9 cellular contexts compared by ENCODE assay signal in genomic region chr3:10322355-10322715, GRCh38. TPM values are rescaled to one million over a fixed set of nuclear protein-coding genes. Genes with fewer than 3 reads are reported as not detected.
A peak's percentile ranks its signal among the peaks of the same experiment; 100 is the strongest.
DNase-seq lines count a peak whose midpoint lies in the region; ATAC-seq and FAIRE-seq lines count a peak whose summit lies in the region.
"Had no signal": no experiment of that assay in that cellular context is flagged by ENCODE, and none has a peak within 500 bp of the region (broad histone marks: within the 10 kb centered on the region; RNA-seq: fewer than 3 reads in every experiment).

No MANE protein-coding gene starts in this region.

- peaks cover 22% of the 10 kb centered on the region for H3K4me1 Mint-ChIP-seq in activated CD4-positive, alpha-beta memory T cell treated with anti-CD3 and anti-CD28 coated beads for 36 hours (ENCODE audit: low read depth)
- H3K4me1 Mint-ChIP-seq in naive B cell: peaks cover 19 to 34% (median 22%) of the 10 kb centered on the region in 3 donors

- ATAC-seq in naive B cell (ENCODE audit: low read depth in 2 of 2) (no peak), HG03469 (IDR thresholded peaks at IDR 0.05; ENCODE audit: unreplicated experiment) (no peak)

- H3K27me3 Mint-ChIP-seq in activated CD4-positive, alpha-beta memory T cell treated with anti-CD3 and anti-CD28 coated beads for 36 hours: peaks cover 4% of the 10 kb centered on the region
- H3K27me3 Mint-ChIP-seq in naive B cell: peaks cover 10 to 29% (median 17%) of the 10 kb centered on the region in 3 donors

- peak; percentile 9 to 12 for DNase-seq in NCI-H2081 (lab: John Stamatoyannopoulos, UW)
- DNase-seq in NCI-H2081 treated with DMSO at 0.1 percent for 48 hours (lab: John Stamatoyannopoulos, UW): no peak
- DNase-seq in HTR-8/SVneo (ENCODE audit: insufficient read length, low spot score): peak; percentile 39
- DNase-seq in activated CD4-positive, alpha-beta memory T cell treated with anti-CD3 and anti-CD28 coated beads for 36 hours: peak; percentile 28
- DNase-seq in naive B cell: peak; percentile 26
- no peak for DNase-seq in NCI-H1092 treated with DMSO at 0.1 percent for 48 hours (lab: John Stamatoyannopoulos, UW)
- DNase-seq in activated CD4-positive, CD25-positive, alpha-beta regulatory T cell treated with anti-CD3 and anti-CD28 coated beads, Interleukin-2, amount 50 U/mL, for 72 hours: no peak

- intact Hi-C loops in activated CD4-positive, alpha-beta memory T cell treated with anti-CD3 and anti-CD28 coated beads for 36 hours (cut with micrococcal nuclease): loop anchor here (5.0 kb wide), 1 partner anchor 130 kb away; no protein-coding TSS in a partner anchor

- POLR2A ChIA-PET in activated CD4-positive, alpha-beta memory T cell treated with anti-CD3 and anti-CD28 coated beads for 36 hours (lab: Charles Lee): interaction anchor here (0.8 kb wide), 1 partner anchor 389 kb away, joined by 3 read pairs; the partner anchor contains the start of gene CRELD1

- FAIRE-seq in HTR-8/SVneo (lab: Jason Lieb, UNC): no peak

- no peak overlapping the region for H3K27ac Mint-ChIP-seq in activated CD4-positive, alpha-beta memory T cell treated with anti-CD3 and anti-CD28 coated beads for 36 hours
- H3K27ac Mint-ChIP-seq in naive B cell: peak overlapping the region in 4 of 6 donors; percentile 33 to 98 (median 75)

- CTCF ChIA-PET in activated CD4-positive, alpha-beta memory T cell treated with anti-CD3 and anti-CD28 coated beads for 36 hours (lab: Charles Lee): interaction anchor here (1.3 to 1.6 kb wide), 5 partner anchors 9 to 389 kb away, joined by 3 to 7 read pairs (median 3); partner anchors contain the start of gene CRELD1

- no peaks in the 10 kb centered on the region for H3K36me3 Mint-ChIP-seq in activated CD4-positive, alpha-beta memory T cell treated with anti-CD3 and anti-CD28 coated beads for 36 hours
- no peaks in the 10 kb centered on the region for H3K36me3 Mint-ChIP-seq in naive B cell

- no peak overlapping the region for H3K4me3 Mint-ChIP-seq in activated CD4-positive, alpha-beta memory T cell treated with anti-CD3 and anti-CD28 coated beads for 36 hours
- H3K4me3 Mint-ChIP-seq in naive B cell: peak overlapping the region; percentile 5 to 95 (median 70)

- no peaks in the 10 kb centered on the region for H3K9me3 Mint-ChIP-seq in activated CD4-positive, alpha-beta memory T cell treated with anti-CD3 and anti-CD28 coated beads for 36 hours
- no peaks in the 10 kb centered on the region for H3K9me3 Mint-ChIP-seq in naive B cell
- H3K9me3 Mint-ChIP-seq: T-helper 1 cell treated with Interleukin-12 subunit alpha and Interleukin-12 subunit beta and Interleukin-4 antibody, amounts not matched to agents 30 μg/mL and 1 μg/mL, for 36 hours had no signal

RNA-seq across cellular contexts. Expression of gene SEC13, which starts 1.4 kb away (rescaled TPM):
- total RNA-seq in activated CD4-positive, alpha-beta memory T cell treated with anti-CD3 and anti-CD28 coated beads for 36 hours: 10 to 100 TPM; 95.3 to 95.6 TPM
- polyA plus RNA-seq in naive B cell (ENCODE audit: low read depth in 6 of 6): 100 to 1,000 TPM; 102 to 147 (median 130) TPM

RNA-seq across cellular contexts. Expression of gene GHRL, which starts 29.6 kb away (rescaled TPM):
- total RNA-seq in activated CD4-positive, alpha-beta memory T cell treated with anti-CD3 and anti-CD28 coated beads for 36 hours: under 1 TPM in 1 of 2 experiments, not detected in 1; 0.73 TPM
- polyA plus RNA-seq in naive B cell (ENCODE audit: low read depth in 6 of 6): 1 to 10 TPM in 5 of 6 donors, not detected in 1; 1.8 to 4.9 (median 3.0) TPM

Comparison
In these comparisons a context has a peak if more than half of its experiments do, and no peak if none do; other contexts are left out.
1. DNase-seq: peak in NCI-H2081 (2 of 2), HTR-8/SVneo (single experiment), activated CD4-positive, alpha-beta memory T cell treated with anti-CD3 and anti-CD28 coated beads for 36 hours (single experiment) and naive B cell (single experiment); none in NCI-H2081 treated with DMSO at 0.1 percent for 48 hours (single experiment), NCI-H1092 treated with DMSO at 0.1 percent for 48 hours (single experiment) and activated CD4-positive, CD25-positive, alpha-beta regulatory T cell treated with anti-CD3 and anti-CD28 coated beads, Interleukin-2, amount 50 U/mL, for 72 hours (single experiment).